In genomic region chr22:21612858-21613257, GRCh38 we compare ENCODE assay signal across 1 cellular context.
TF ChIP-seq lines count a peak whose summit lies in the region.

No MANE protein-coding gene starts in this region.

TF ChIP-seq in HCT116, 20 proteins besides CTCF, POLR2A, EP300 and RAD21:
- TF ChIP-seq FOSL1 (IDR thresholded peaks at IDR 0.05; ENCODE audit: low read depth) (no peak), ZBTB33 (IDR thresholded peaks at IDR 0.05; ENCODE audit: extremely low read depth, insufficient replicate concordance, low read length) (no peak), ZNF274 (IDR thresholded peaks at IDR 0.05; ENCODE audit: low read depth, low read length) (no peak), EGR1 (IDR thresholded peaks at IDR 0.05; ENCODE audit: low read depth) (no peak), EZH2 (IDR thresholded peaks at IDR 0.05) (no peak)
